1 cellular context compared by ENCODE assay signal in genomic region chr2:174051741-174052638, GRCh38.
A peak's percentile ranks its signal among the peaks of the same experiment; 100 is the strongest.
TF ChIP-seq lines count a peak whose summit lies in the region.

No MANE protein-coding gene starts in this region.

TF ChIP-seq in HCT116, 20 proteins besides CTCF, POLR2A, EP300 and RAD21 (continued from another document):
- TF ChIP-seq REST (IDR thresholded peaks at IDR 0.05; ENCODE audit: low read depth) (no peak), EGR1 (IDR thresholded peaks at IDR 0.05; ENCODE audit: low read depth) (peak; percentile 56; the same call in 1 of the 2 replicates), SP1 (IDR thresholded peaks at IDR 0.05; ENCODE audit: low read depth) (peak; percentile 77), POLR2AphosphoS5 (IDR thresholded peaks at IDR 0.05; ENCODE audit: low read depth, low read length) (no peak), EZH2phosphoT487 (IDR thresholded peaks at IDR 0.05; ENCODE audit: borderline replicate concordance) (no peak), YY1 (IDR thresholded peaks at IDR 0.05; ENCODE audit: extremely low read depth, insufficient replicate concordance, low read depth, low read length) (peak; percentile 47), EZH2 (IDR thresholded peaks at IDR 0.05) (no peak), JUND (IDR thresholded peaks at IDR 0.05) (peak; percentile 75), CBX3 (IDR thresholded peaks at IDR 0.05; ENCODE audit: low read depth) (peak; percentile 54; the same call in 1 of the 2 replicates), SRF (IDR thresholded peaks at IDR 0.05; ENCODE audit: low read depth) (0 out of 2 replicates have a peak, but pooled peaks have one; percentile 27), ATF3 (IDR thresholded peaks at IDR 0.05) (peak; percentile 42; the same call in 1 of the 2 replicates), FOSL1 (IDR thresholded peaks at IDR 0.05; ENCODE audit: low read depth) (peak; percentile 69), ELF1 (IDR thresholded peaks at IDR 0.05; ENCODE audit: borderline replicate concordance, low read depth) (no peak), MAX (IDR thresholded peaks at IDR 0.05) (peak; percentile 38; the same call in 1 of the 2 replicates)
